ENCODE assay signal across 26 cellular contexts in genomic region chr13:67964091-67964490, GRCh38.
DNase-seq lines count a peak whose midpoint lies in the region; ATAC-seq, FAIRE-seq and TF ChIP-seq lines count a peak whose summit lies in the region.
"Had no signal": no experiment of that assay in that cellular context is flagged by ENCODE, and none has a peak within 500 bp of the region (broad histone marks: within the 10 kb centered on the region; RNA-seq: fewer than 3 reads in every experiment).

No MANE protein-coding gene starts in this region.

- H2AFZ ChIP-seq in SK-N-SH (ENCODE audit: low read depth) (no peak overlapping the region), neural cell (ENCODE audit: low read depth, low read length) (no peak overlapping the region)

- WGBS in SK-N-SH (ENCODE audit: low lambda C conversion rate), result 27% methylated on average over 2 of the region's 2 CpGs

- H3K27me3 ChIP-seq in SK-N-SH (ENCODE audit: insufficient read depth) (no peaks in the 10 kb centered on the region), SJCRH30 (no peaks in the 10 kb centered on the region), neural cell (ENCODE audit: insufficient read depth, low read depth, low read length) (no peaks in the 10 kb centered on the region)
- H3K27me3 ChIP-seq: BE2C, BLaER1 had no signal

- no peak for TF ChIP-seq EP300 in SK-N-SH (IDR thresholded peaks at IDR 0.05; ENCODE audit: borderline replicate concordance in 1 of 2, low read depth in 1 of 2, low read length in 1 of 2)
- TF ChIP-seq EP300 in neural cell (conservative IDR thresholded peaks at IDR 0.05; ENCODE audit: poor library complexity, severe bottlenecking), result peak; percentile 80

- H3K4me3 ChIP-seq in SK-N-SH (ENCODE audit: low read depth in 2 of 2, low read length in 1 of 2), result no peak overlapping the region
- no peak overlapping the region for H3K4me3 ChIP-seq in SJCRH30
- H3K4me3 ChIP-seq in neural cell (ENCODE audit: low read length), result no peak overlapping the region
- H3K4me3 ChIP-seq: BLaER1 had no signal

- TF ChIP-seq POLR2A in GM12891 (IDR thresholded peaks at IDR 0.05; ENCODE audit: low read depth, low read length), result no peak

- TF ChIP-seq CTCF in SK-N-SH (IDR thresholded peaks at IDR 0.05) (no peak), neural cell (IDR thresholded peaks at IDR 0.05; ENCODE audit: poor library complexity, severe bottlenecking) (no peak)

- H3K9ac ChIP-seq in SK-N-SH, result no peak overlapping the region
- H3K9ac ChIP-seq in neural cell (ENCODE audit: low read length), result no peak overlapping the region
- H3K9ac ChIP-seq: BLaER1 had no signal

- H4K20me1 ChIP-seq in SK-N-SH (ENCODE audit: insufficient read depth) (no peaks in the 10 kb centered on the region), neural cell (ENCODE audit: insufficient read depth) (no peaks in the 10 kb centered on the region)
- H4K20me1 ChIP-seq: BLaER1 had no signal

- FAIRE-seq in GM12891 (lab: Jason Lieb, UNC), result no peak
- FAIRE-seq: GM12892, GM18507 had no signal

- ATAC-seq in SK-N-SH treated with all-trans-retinoic acid at 6 μM for 48 hours (no peak), HG03460 (IDR thresholded peaks at IDR 0.05; ENCODE audit: unreplicated experiment) (no peak)

- peak; percentile 0 for DNase-seq in NCI-H1694 treated with DMSO at 0.1 percent for 48 hours (lab: John Stamatoyannopoulos, UW)
- DNase-seq in NCI-H1694 (lab: John Stamatoyannopoulos, UW), result no peak
- no peak for DNase-seq in SK-N-SH
- peak in 1 of 2 experiments; percentile 43 for DNase-seq in SJCRH30
- DNase-seq in GM12891 (ENCODE audit: insufficient read length, low spot score), result no peak
- DNase-seq: 8988T; ACHN; BE2C; C1 segment of cervical spinal cord; CD4-positive, alpha-beta memory T cell; CD4-positive, CD25-positive, alpha-beta regulatory T cell; CD8-positive, alpha-beta memory T cell; COR-L47; DMS 273 treated with DMSO at 0.1 percent for 48 hours; DMS153; DMS53; DMS79; DND-41; EL; GDM1 had no signal

- H3K27ac ChIP-seq in SK-N-SH (ENCODE audit: low read depth in 2 of 2, low read length in 1 of 2), result peak overlapping the region in 1 of 2 experiments; percentile 22; a peak in 1 of 4 replicates
- peak overlapping the region; percentile 34 for H3K27ac ChIP-seq in SJCRH30
- no peak overlapping the region for H3K27ac ChIP-seq in neural cell (ENCODE audit: low read length)
- H3K27ac ChIP-seq: BLaER1 had no signal

- H3K36me3 ChIP-seq in SK-N-SH (replicated peaks in 1 of 2; ENCODE audit: control insufficient read depth in 1 of 2, insufficient read depth in 2 of 2, low read length in 1 of 2) (no peaks in the 10 kb centered on the region), SJCRH30 (no peaks in the 10 kb centered on the region), neural cell (ENCODE audit: insufficient read depth, low read length) (no peaks in the 10 kb centered on the region)
- H3K36me3 ChIP-seq: BE2C, BLaER1 had no signal

- TF ChIP-seq RAD21 in SK-N-SH (IDR thresholded peaks at IDR 0.05; ENCODE audit: low read length), result no peak
- TF ChIP-seq RAD21 in neural cell (conservative IDR thresholded peaks at IDR 0.05), result no peak

- H3K9me3 ChIP-seq in SK-N-SH, result no peaks in the 10 kb centered on the region
- H3K9me3 ChIP-seq in SJCRH30 (replicated peaks), result no peaks in the 10 kb centered on the region
- H3K9me3 ChIP-seq in neural cell (ENCODE audit: low read length), result no peaks in the 10 kb centered on the region
- H3K9me3 ChIP-seq: BE2C, BLaER1 had no signal

- H3K9me2 ChIP-seq in SK-N-SH (no peaks in the 10 kb centered on the region), neural cell (ENCODE audit: insufficient read depth, low read length) (no peaks in the 10 kb centered on the region)

- H3K79me2 ChIP-seq in SK-N-SH (ENCODE audit: insufficient read depth) (no peaks in the 10 kb centered on the region), neural cell (replicated peaks; ENCODE audit: insufficient read depth, low read length) (no peaks in the 10 kb centered on the region)

- H3F3A ChIP-seq in SK-N-SH (replicated peaks; ENCODE audit: insufficient read depth) (no peaks in the 10 kb centered on the region), neural cell (ENCODE audit: insufficient read depth, low read length, poor library complexity, severe bottlenecking) (no peaks in the 10 kb centered on the region)

- no peak overlapping the region for H3K4me2 ChIP-seq in SK-N-SH
- H3K4me2 ChIP-seq in neural cell (ENCODE audit: low read length), result no peak overlapping the region
- H3K4me2 ChIP-seq: BLaER1 had no signal

- CTCF ChIA-PET in SK-N-SH (lab: Yijun Ruan, JAX), result no interaction called here

- POLR2A ChIA-PET in SK-N-SH (lab: Yijun Ruan, JAX), result no interaction called here

- H3K4me1 ChIP-seq in SK-N-SH (ENCODE audit: control insufficient read depth in 1 of 2, insufficient read depth in 2 of 2, low read depth in 1 of 2, low read length in 1 of 2) (no peaks in the 10 kb centered on the region; a peak in 1 of 4 replicates), SJCRH30 (peaks cover 35% of the 10 kb centered on the region)
- H3K4me1 ChIP-seq: BLaER1 had no signal

TF ChIP-seq in SK-N-SH treated with all-trans-retinoic acid at 6 μM for 48 hours, 23 proteins besides CTCF, POLR2A, EP300 and RAD21:
- peak; percentile 73 for TF ChIP-seq ISL1 (CRISPR knock-in tag; IDR thresholded peaks at IDR 0.05)
- TF ChIP-seq TCF4 (CRISPR knock-in tag; IDR thresholded peaks at IDR 0.05; ENCODE audit: borderline replicate concordance), result no peak

TF ChIP-seq in SK-N-SH, 30 proteins besides CTCF, POLR2A, EP300 and RAD21 (continues in another document):
- no peak for TF ChIP-seq JUND (IDR thresholded peaks at IDR 0.05)
- TF ChIP-seq IRF3 (IDR thresholded peaks at IDR 0.05; ENCODE audit: low read depth, low read length), result no peak
- TF ChIP-seq, protein P1, sequence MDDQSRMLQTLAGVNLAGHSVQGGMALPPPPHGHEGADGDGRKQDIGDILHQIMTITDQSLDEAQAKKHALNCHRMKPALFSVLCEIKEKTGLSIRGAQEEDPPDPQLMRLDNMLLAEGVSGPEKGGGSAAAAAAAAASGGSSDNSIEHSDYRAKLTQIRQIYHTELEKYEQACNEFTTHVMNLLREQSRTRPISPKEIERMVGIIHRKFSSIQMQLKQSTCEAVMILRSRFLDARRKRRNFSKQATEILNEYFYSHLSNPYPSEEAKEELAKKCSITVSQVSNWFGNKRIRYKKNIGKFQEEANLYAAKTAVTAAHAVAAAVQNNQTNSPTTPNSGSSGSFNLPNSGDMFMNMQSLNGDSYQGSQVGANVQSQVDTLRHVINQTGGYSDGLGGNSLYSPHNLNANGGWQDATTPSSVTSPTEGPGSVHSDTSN (IDR thresholded peaks at IDR 0.05), result no peak

TF ChIP-seq in neural cell, 6 proteins besides CTCF, POLR2A, EP300 and RAD21 (continues in another document):
- TF ChIP-seq REST (IDR thresholded peaks at IDR 0.05; ENCODE audit: borderline replicate concordance), result no peak
- TF ChIP-seq SMC3 (conservative IDR thresholded peaks at IDR 0.05; ENCODE audit: poor library complexity), result no peak
- TF ChIP-seq TAF1 (IDR thresholded peaks at IDR 0.05; ENCODE audit: low read depth), result no peak

TF ChIP-seq in GM12891, 5 proteins besides CTCF, POLR2A, EP300 and RAD21:
- TF ChIP-seq POU2F2 (IDR thresholded peaks at IDR 0.05; ENCODE audit: low read depth, low read length) (no peak), PAX5 (IDR thresholded peaks at IDR 0.05; ENCODE audit: insufficient read depth, low read length, severe bottlenecking) (no peak), POLR2AphosphoS5 (IDR thresholded peaks at IDR 0.05; ENCODE audit: low read depth, low read length) (no peak), TAF1 (IDR thresholded peaks at IDR 0.05; ENCODE audit: low read depth, low read length) (no peak), SPI1 (IDR thresholded peaks at IDR 0.05; ENCODE audit: low read depth, low read length) (no peak)
TF ChIP-seq in GM12891: peak in this region for 0.
